ENCODE assay signal across 10 cellular contexts in the genomic region with DNA sequence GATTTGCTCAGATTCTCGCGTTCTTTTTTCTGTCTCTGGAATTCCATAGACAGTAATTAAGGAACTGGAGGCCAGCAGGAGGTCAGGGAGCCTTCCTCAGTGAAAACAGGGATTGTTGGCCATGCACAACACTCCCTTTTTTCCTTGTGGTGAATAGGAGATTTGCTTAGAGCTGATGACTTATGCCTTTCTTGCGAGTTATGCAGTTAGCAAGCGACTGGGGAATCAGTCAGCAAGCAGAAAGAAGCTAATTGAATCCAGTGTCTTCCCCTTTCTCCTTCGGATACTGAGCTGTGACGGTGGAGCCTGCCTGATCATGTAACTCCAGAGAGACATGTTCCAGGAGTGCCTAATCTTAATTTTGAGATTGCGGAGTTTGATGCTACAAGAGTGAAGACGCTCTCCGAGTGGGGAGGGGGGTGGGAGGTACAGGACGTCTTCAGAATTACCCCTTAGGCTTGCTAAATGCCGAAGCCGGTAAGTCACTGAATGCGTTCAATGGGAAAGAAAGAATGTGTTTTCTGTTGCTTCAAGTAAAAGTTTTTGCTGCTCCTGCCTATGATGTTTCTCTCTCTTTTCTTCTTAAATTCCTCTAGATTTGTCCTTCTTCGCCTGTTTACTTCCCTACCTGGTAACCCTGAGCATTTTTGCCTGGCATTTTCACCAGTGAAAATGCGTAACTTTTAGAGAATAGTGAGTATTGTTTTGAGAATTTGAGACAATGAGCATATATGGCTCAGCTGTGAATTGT.
A peak's percentile ranks its signal among the peaks of the same experiment; 100 is the strongest.
DNase-seq lines count a peak whose midpoint lies in the region; ATAC-seq and TF ChIP-seq lines count a peak whose summit lies in the region.
"Had no signal": no experiment of that assay in that cellular context is flagged by ENCODE, and none has a peak within 500 bp of the region (broad histone marks: within the 10 kb centered on the region; RNA-seq: fewer than 3 reads in every experiment).

No MANE protein-coding gene starts in this region.

- H3K9me3 ChIP-seq in T-helper 17 cell (ENCODE audit: control insufficient read depth, low read length, poor library complexity, severe bottlenecking) (no peaks in the 10 kb centered on the region), neuron (ENCODE audit: low read length) (no peaks in the 10 kb centered on the region)
- H3K9me3 ChIP-seq: Caco-2 had no signal

- H3K27me3 ChIP-seq in neuron (ENCODE audit: insufficient read depth, low read length): no peaks in the 10 kb centered on the region

- peak overlapping the region; percentile 82 for H3K4me3 ChIP-seq in fibroblast of the aortic adventitia (ENCODE audit: low read depth, low read length)
- peak overlapping the region; percentile 42 for H3K4me3 ChIP-seq in neuron (ENCODE audit: low read length)

- no peak overlapping the region for H3K4me3 Mint-ChIP-seq in T-helper 17 cell
- H3K4me3 Mint-ChIP-seq in natural killer cell treated with Interleukin-12 subunit alpha and Interleukin-12 subunit beta and Interleukin-15 and Interleukin-18, amount 100 ng/mL, for 72 hours: no peak overlapping the region
- H3K4me3 Mint-ChIP-seq: naive thymus-derived CD4-positive, alpha-beta T cell had no signal

- H3K27me3 Mint-ChIP-seq in T-helper 17 cell: peaks cover 50% of the 10 kb centered on the region
- H3K27me3 Mint-ChIP-seq in natural killer cell treated with Interleukin-12 subunit alpha and Interleukin-12 subunit beta and Interleukin-15 and Interleukin-18, amount 100 ng/mL, for 72 hours: peaks cover 36 to 39% of the 10 kb centered on the region in 2 donors

- H3K9me3 Mint-ChIP-seq in natural killer cell treated with Interleukin-12 subunit alpha and Interleukin-12 subunit beta and Interleukin-15 and Interleukin-18, amount 100 ng/mL, for 72 hours: no peaks in the 10 kb centered on the region

- no peaks in the 10 kb centered on the region for H3K36me3 ChIP-seq in neuron (ENCODE audit: insufficient read depth, low read length)

- H3K36me3 Mint-ChIP-seq in T-helper 17 cell (ENCODE audit: low read depth): peaks cover 3% of the 10 kb centered on the region
- H3K36me3 Mint-ChIP-seq in natural killer cell treated with Interleukin-12 subunit alpha and Interleukin-12 subunit beta and Interleukin-15 and Interleukin-18, amount 100 ng/mL, for 72 hours: no peaks in the 10 kb centered on the region
- H3K36me3 Mint-ChIP-seq: naive thymus-derived CD4-positive, alpha-beta T cell had no signal

- H3K4me1 ChIP-seq in neuron (ENCODE audit: insufficient read depth, low read length): peaks cover 28% of the 10 kb centered on the region
- H3K4me1 ChIP-seq: Caco-2 had no signal

- peaks cover 5% of the 10 kb centered on the region for H3K4me1 Mint-ChIP-seq in T-helper 17 cell
- no peaks in the 10 kb centered on the region for H3K4me1 Mint-ChIP-seq in natural killer cell treated with Interleukin-12 subunit alpha and Interleukin-12 subunit beta and Interleukin-15 and Interleukin-18, amount 100 ng/mL, for 72 hours (ENCODE audit: low read depth in 2 of 2)

- DNase-seq in AG08396 (ENCODE audit: low spot score) (peak; percentile 39), T-helper 17 cell (no peak), fibroblast of the aortic adventitia (ENCODE audit: low read depth) (peak; percentile 81), NCI-H1436 treated with DMSO at 0.1 percent for 48 hours (lab: John Stamatoyannopoulos, UW) (no peak)
- no peak for DNase-seq in natural killer cell treated with Interleukin-12 subunit alpha and Interleukin-12 subunit beta and Interleukin-15 and Interleukin-18, amount 100 ng/mL, for 72 hours (ENCODE audit: low spot score)
- DNase-seq: Caco-2; naive thymus-derived CD4-positive, alpha-beta T cell had no signal

- ATAC-seq in T-helper 17 cell: no peak
- no peak for ATAC-seq in HG03159 (IDR thresholded peaks at IDR 0.05; ENCODE audit: unreplicated experiment)
- ATAC-seq in natural killer cell treated with Interleukin-12 subunit alpha and Interleukin-12 subunit beta and Interleukin-15 and Interleukin-18, amount 100 ng/mL, for 72 hours: no peak
- ATAC-seq in GM21367 (IDR thresholded peaks at IDR 0.05; ENCODE audit: unreplicated experiment): no peak
- ATAC-seq: naive thymus-derived CD4-positive, alpha-beta T cell had no signal

- TF ChIP-seq CTCF in fibroblast of the aortic adventitia (IDR thresholded peaks at IDR 0.05; ENCODE audit: insufficient read depth, low read length): peak; percentile 35

- H3K27ac Mint-ChIP-seq in T-helper 17 cell: peak overlapping the region; percentile 3
- H3K27ac Mint-ChIP-seq in natural killer cell treated with Interleukin-12 subunit alpha and Interleukin-12 subunit beta and Interleukin-15 and Interleukin-18, amount 100 ng/mL, for 72 hours: no peak overlapping the region
- H3K27ac Mint-ChIP-seq: naive thymus-derived CD4-positive, alpha-beta T cell had no signal

- H2AFZ ChIP-seq in neuron (ENCODE audit: low read depth, low read length): peak overlapping the region; percentile 58

Comparison
In these comparisons a context has a peak if more than half of its experiments do, and no peak if none do; other contexts are left out.
1. DNase-seq: peak in AG08396 (single experiment) and fibroblast of the aortic adventitia (single experiment); none in T-helper 17 cell (0 of 3), NCI-H1436 treated with DMSO at 0.1 percent for 48 hours (single experiment) and natural killer cell treated with Interleukin-12 subunit alpha and Interleukin-12 subunit beta and Interleukin-15 and Interleukin-18, amount 100 ng/mL, for 72 hours (single experiment).